ENCODE assay signal across 8 cellular contexts in genomic region chr11:126303623-126304456, GRCh38. TPM values are rescaled to one million over a fixed set of nuclear protein-coding genes. Genes with fewer than 3 reads are reported as not detected.
DNase-seq lines count a peak whose midpoint lies in the region; ATAC-seq and TF ChIP-seq lines count a peak whose summit lies in the region.

DCPS (plus strand) TSS chr11:126304060; CDS start chr11:126304081, 21 bp downstream.

- DNase-seq in NCI-H187 (lab: John Stamatoyannopoulos, UW) (peak; percentile 76 to 98), ascending aorta (ENCODE audit: low spot score in 2 of 2) (peak; percentile 54 to 94), right cardiac atrium (peak; percentile 92 to 97 (median 97)), aorta (peak; percentile 94 to 96)

- H3K9ac ChIP-seq in rectal smooth muscle tissue (ENCODE audit: low read length): peak within 1 kb of the TSS; percentile 50

- 1% methylated on average over 61 of the region's 61 CpGs for WGBS in right cardiac atrium
- WGBS in aorta, 2 donors: 1% methylated on average over 60 to 61 of the region's 61 CpGs

- no peaks in the 10 kb centered on the region for H3K9me3 ChIP-seq in ascending aorta
- H3K9me3 ChIP-seq in right cardiac atrium (ENCODE audit: control insufficient read depth, low read length): no peaks in the 10 kb centered on the region
- no peaks in the 10 kb centered on the region for H3K9me3 ChIP-seq in aorta (ENCODE audit: control insufficient read depth, low read length)

- peaks cover 0 to 6% of the 10 kb centered on the region in 2 donors for H3K4me1 ChIP-seq in ascending aorta
- H3K4me1 ChIP-seq in right cardiac atrium (ENCODE audit: control insufficient read depth, insufficient read depth, low read length): no peaks in the 10 kb centered on the region
- peaks cover 5% of the 10 kb centered on the region for H3K4me1 ChIP-seq in rectal smooth muscle tissue (ENCODE audit: control insufficient read depth, insufficient read depth, low read length)
- H3K4me1 ChIP-seq in aorta (ENCODE audit: control insufficient read depth in 1 of 2, insufficient read depth in 2 of 2, low read length in 2 of 2): no peaks in the 10 kb centered on the region

- TF ChIP-seq CTCF in ascending aorta (IDR thresholded peaks at IDR 0.05): no peak

- H3K27me3 ChIP-seq in ascending aorta: no peaks in the 10 kb centered on the region
- H3K27me3 ChIP-seq in right cardiac atrium (ENCODE audit: control insufficient read depth, insufficient read depth): no peaks in the 10 kb centered on the region
- H3K27me3 ChIP-seq in rectal smooth muscle tissue (ENCODE audit: control insufficient read depth, insufficient read depth, low read length): no peaks in the 10 kb centered on the region
- peaks cover 0 to 2% of the 10 kb centered on the region in 2 donors for H3K27me3 ChIP-seq in aorta (ENCODE audit: control insufficient read depth in 1 of 2, insufficient read depth in 2 of 2, low read length in 1 of 2)

- ATAC-seq in GM18502 (IDR thresholded peaks at IDR 0.05; ENCODE audit: poor library complexity, unreplicated experiment): peak; percentile 85
- peak; percentile 70 for ATAC-seq in HG02938 (IDR thresholded peaks at IDR 0.05; ENCODE audit: unreplicated experiment)
- peak; percentile 99 for ATAC-seq in right cardiac atrium
- peak; percentile 100 for ATAC-seq in aorta (ENCODE audit: low FRiP score)

- peaks cover 4 to 17% of the 10 kb centered on the region in 2 donors for H3K36me3 ChIP-seq in ascending aorta
- H3K36me3 ChIP-seq in rectal smooth muscle tissue (ENCODE audit: control insufficient read depth, insufficient read depth, low read length): no peaks in the 10 kb centered on the region
- H3K36me3 ChIP-seq in aorta (ENCODE audit: control insufficient read depth in 1 of 2, insufficient read depth in 2 of 2, low read length in 1 of 2): no peaks in the 10 kb centered on the region

- intact Hi-C loops in T-helper 2 cell treated with Interferon-gamma antibody and Interleukin-4, amounts not matched to agents 100 ng/mL and 5 ng/mL, for 36 hours (cut with micrococcal nuclease): loop anchor here (1.0 kb wide), 3 partner anchors 21 to 51 kb away; partner anchors contain the start of genes FOXRED1, ST3GAL4 and TIRAP
- intact Hi-C loops in ascending aorta (cut with DNase I) (loop anchor here (1.0 to 2.0 kb wide), 3 partner anchors 21 to 111 kb away; partner anchors contain the start of genes SRPRA and TIRAP), right cardiac atrium (cut with DNase I) (no loop called here), aorta (cut with DNase I) (loop anchor here in 1 of 2 donors (5.0 kb wide), 1 partner anchor 113 kb away; no protein-coding TSS in a partner anchor)

- H3K27ac ChIP-seq in ascending aorta (peak within 1 kb of the TSS; percentile 80 to 94), right cardiac atrium (ENCODE audit: low read length) (peak within 1 kb of the TSS; percentile 91), rectal smooth muscle tissue (ENCODE audit: low read depth, low read length) (peak within 1 kb of the TSS; percentile 88), aorta (ENCODE audit: low read depth in 1 of 2, low read length in 2 of 2) (peak within 1 kb of the TSS in 1 of 2 donors; percentile 76)

- H3K4me3 ChIP-seq in ascending aorta: peak within 1 kb of the TSS; percentile 56 to 74
- peak within 1 kb of the TSS; percentile 69 for H3K4me3 ChIP-seq in right cardiac atrium (ENCODE audit: low read length)
- H3K4me3 ChIP-seq in rectal smooth muscle tissue (ENCODE audit: low read length): peak within 1 kb of the TSS; percentile 83
- peak within 1 kb of the TSS; percentile 10 to 56 for H3K4me3 ChIP-seq in aorta (ENCODE audit: low read length in 2 of 2)

RNA-seq across cellular contexts. Expression of gene DCPS, which starts in this region (rescaled TPM):
- 38.8 and 43.9 TPM in 2 replicates for total RNA-seq in T-helper 2 cell treated with Interferon-gamma antibody and Interleukin-4, amounts not matched to agents 100 ng/mL and 5 ng/mL, for 36 hours
- total RNA-seq in ascending aorta: 19.6 TPM
- 10 to 100 TPM in 3 of 4 donors, 1 to 10 TPM in 1; 9.9 to 14.9 (median 10.4) TPM for total RNA-seq in right cardiac atrium
- 10.6 TPM for polyA plus RNA-seq in right cardiac atrium
- 1 to 10 TPM; 9.0 to 9.9 TPM for total RNA-seq in aorta
- 1 to 10 TPM; 7.9 to 9.6 TPM for polyA plus RNA-seq in aorta

Comparison
In these comparisons a context has a peak if more than half of its experiments do, and no peak if none do; other contexts are left out.
1. H3K4me3 ChIP-seq: peak in every context shown above with its lines; median percentile 83 in rectal smooth muscle tissue; 69 in right cardiac atrium; 65 in ascending aorta; 33 in aorta.
2. intact Hi-C loops: an anchor here in T-helper 2 cell treated with Interferon-gamma antibody and Interleukin-4, amounts not matched to agents 100 ng/mL and 5 ng/mL, for 36 hours (1.0 kb wide) and ascending aorta (1.0 to 2.0 kb wide); none called in right cardiac atrium.